In the genomic region with DNA sequence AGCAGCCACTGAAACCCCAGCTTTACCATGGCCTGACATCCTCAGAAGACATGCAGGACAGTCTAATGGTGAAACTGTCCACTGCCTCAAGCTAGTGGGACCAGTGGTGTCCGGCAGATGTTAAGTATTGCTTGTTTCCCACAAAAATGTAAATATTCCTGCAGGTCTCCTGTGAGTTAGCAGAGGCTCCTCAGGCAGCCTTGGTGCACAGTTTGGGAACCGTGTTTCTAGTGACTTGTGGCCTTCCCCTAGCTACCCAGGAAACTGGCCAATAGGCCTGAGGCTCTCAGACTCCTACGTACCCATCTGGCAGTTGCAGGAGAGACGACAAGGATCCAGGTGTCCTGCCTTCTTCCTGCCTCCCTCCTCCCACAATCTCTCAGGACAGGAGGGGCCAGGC, we compare ENCODE assay signal across 26 cellular contexts.
"Had no signal": no experiment of that assay in that cellular context is flagged by ENCODE, and none has a peak within 500 bp of the region (broad histone marks: within the 10 kb centered on the region; RNA-seq: fewer than 3 reads in every experiment).

No MANE protein-coding gene starts in this region.

- H3K4me1 Mint-ChIP-seq: activated CD4-positive, alpha-beta memory T cell treated with anti-CD3 and anti-CD28 coated beads, Interleukin-2, amount 10 ng/mL, durations not matched to agents 7 days and 5 days; activated CD4-positive, alpha-beta T cell treated with anti-CD3 and anti-CD28 coated beads, Interleukin-2, amount 10 ng/mL, durations not matched to agents 7 days and 5 days; activated naive CD4-positive, alpha-beta T cell treated with anti-CD3 and anti-CD28 coated beads, Interleukin-2, amount 50 U/mL, for 24 hours; activated naive CD8-positive, alpha-beta T cell treated with anti-CD3 and anti-CD28 coated beads, Interleukin-2, amount 50 U/mL, for 24 hours; memory B cell; stimulated activated naive B cell treated with anti-CD40 and anti-IgM and Interleukin-4, amounts not matched to agents 10 μg/mL and 1 μg/mL and 100 μg/mL, for 72 hours had no signal

- H3K9me3 Mint-ChIP-seq: activated CD4-positive, alpha-beta memory T cell treated with anti-CD3 and anti-CD28 coated beads, Interleukin-2, amount 10 ng/mL, durations not matched to agents 7 days and 5 days; activated CD4-positive, alpha-beta T cell treated with anti-CD3 and anti-CD28 coated beads, Interleukin-2, amount 10 ng/mL, durations not matched to agents 7 days and 5 days; activated naive CD4-positive, alpha-beta T cell treated with anti-CD3 and anti-CD28 coated beads, Interleukin-2, amount 50 U/mL, for 24 hours; activated naive CD8-positive, alpha-beta T cell treated with anti-CD3 and anti-CD28 coated beads, Interleukin-2, amount 50 U/mL, for 24 hours; activated T-cell treated with anti-CD3 and anti-CD28 coated beads, Interleukin-2, amount 50 U/mL, for 24 hours; memory B cell; naive thymus-derived CD8-positive, alpha-beta T cell; neural progenitor cell; stimulated activated naive B cell treated with anti-CD40 and anti-IgM and Interleukin-4, amounts not matched to agents 10 μg/mL and 1 μg/mL and 100 μg/mL, for 72 hours; T-helper 2 cell treated with Interferon-gamma antibody and Interleukin-4, amounts not matched to agents 5 μg/mL and 100 μg/mL, for 36 hours had no signal

- ATAC-seq: activated naive CD8-positive, alpha-beta T cell treated with anti-CD3 and anti-CD28 coated beads, Interleukin-2, amount 50 U/mL, for 24 hours; esophagus mucosa; foreskin keratinocyte; heart right ventricle; naive thymus-derived CD8-positive, alpha-beta T cell; psoas muscle; stimulated activated naive B cell treated with anti-CD40 and anti-IgM and Interleukin-4, amounts not matched to agents 10 μg/mL and 1 μg/mL and 100 μg/mL, for 72 hours had no signal

- H3K4me1 ChIP-seq: foreskin keratinocyte, parathyroid adenoma, upper lobe of left lung had no signal

- H3K27ac Mint-ChIP-seq: activated CD4-positive, alpha-beta memory T cell treated with anti-CD3 and anti-CD28 coated beads, Interleukin-2, amount 10 ng/mL, durations not matched to agents 7 days and 5 days; activated CD4-positive, alpha-beta T cell treated with anti-CD3 and anti-CD28 coated beads, Interleukin-2, amount 10 ng/mL, durations not matched to agents 7 days and 5 days; activated naive CD4-positive, alpha-beta T cell treated with anti-CD3 and anti-CD28 coated beads, Interleukin-2, amount 50 U/mL, for 24 hours; activated naive CD8-positive, alpha-beta T cell treated with anti-CD3 and anti-CD28 coated beads, Interleukin-2, amount 50 U/mL, for 24 hours; activated T-cell treated with anti-CD3 and anti-CD28 coated beads, Interleukin-2, amount 50 U/mL, for 24 hours; memory B cell; neural progenitor cell; stimulated activated naive B cell treated with anti-CD40 and anti-IgM and Interleukin-4, amounts not matched to agents 10 μg/mL and 1 μg/mL and 100 μg/mL, for 72 hours; T-helper 2 cell treated with Interferon-gamma antibody and Interleukin-4, amounts not matched to agents 5 μg/mL and 100 μg/mL, for 36 hours had no signal

- H3K36me3 ChIP-seq: heart right ventricle, neural progenitor cell, stomach, thyroid gland, upper lobe of left lung had no signal

- H3K9me3 ChIP-seq: heart right ventricle, psoas muscle, stomach, thyroid gland, upper lobe of left lung had no signal

- H3K4me3 ChIP-seq: heart right ventricle, neural progenitor cell, psoas muscle, stomach, thyroid gland, upper lobe of left lung had no signal

- H3K9ac ChIP-seq: neural progenitor cell, parathyroid adenoma had no signal

- H2AFZ ChIP-seq: neural progenitor cell, parathyroid adenoma had no signal

- DNase-seq: activated CD4-positive, alpha-beta memory T cell treated with anti-CD3 and anti-CD28 coated beads, Interleukin-2, amount 10 ng/mL, durations not matched to agents 7 days and 5 days; activated CD4-positive, alpha-beta T cell treated with anti-CD3 and anti-CD28 coated beads, Interleukin-2, amount 10 ng/mL, durations not matched to agents 7 days and 5 days; activated CD4-positive, CD25-positive, alpha-beta regulatory T cell treated with anti-CD3 and anti-CD28 coated beads, Interleukin-2, amount 50 U/mL, for 72 hours; activated CD8-positive, alpha-beta memory T cell treated with anti-CD3 and anti-CD28 coated beads, Interleukin-2, amount 50 U/mL, for 48 hours; activated gamma-delta T cell treated with Interleukin-2 at 50 U/mL for 16 hours; activated naive CD8-positive, alpha-beta T cell treated with anti-CD3 and anti-CD28 coated beads, Interleukin-2, amount 50 U/mL, for 24 hours; activated T-cell treated with anti-CD3 and anti-CD28 coated beads, Interleukin-2, amount 50 U/mL, for 24 hours; amygdala; central memory CD4-positive, alpha-beta T cell; foreskin keratinocyte; heart right ventricle; naive thymus-derived CD8-positive, alpha-beta T cell; occipital lobe; psoas muscle; stimulated activated CD4-positive, alpha-beta T cell treated with anti-CD3 and anti-CD28 coated beads, Interleukin-15, amount 100 ng/mL, for 24 hours; stimulated activated CD4-positive, alpha-beta T cell treated with anti-CD3 and anti-CD28 coated beads, Interleukin-2, amount 100 ng/mL, for 24 hours; stimulated activated naive B cell treated with anti-CD40 and anti-IgM and Interleukin-4, amounts not matched to agents 10 μg/mL and 1 μg/mL and 100 μg/mL, for 72 hours; stomach; thyroid gland; upper lobe of left lung had no signal

- H3K4me3 Mint-ChIP-seq: activated CD4-positive, alpha-beta memory T cell treated with anti-CD3 and anti-CD28 coated beads, Interleukin-2, amount 10 ng/mL, durations not matched to agents 7 days and 5 days; activated CD4-positive, alpha-beta T cell treated with anti-CD3 and anti-CD28 coated beads, Interleukin-2, amount 10 ng/mL, durations not matched to agents 7 days and 5 days; activated naive CD4-positive, alpha-beta T cell treated with anti-CD3 and anti-CD28 coated beads, Interleukin-2, amount 50 U/mL, for 24 hours; activated naive CD8-positive, alpha-beta T cell treated with anti-CD3 and anti-CD28 coated beads, Interleukin-2, amount 50 U/mL, for 24 hours; activated T-cell treated with anti-CD3 and anti-CD28 coated beads, Interleukin-2, amount 50 U/mL, for 24 hours; memory B cell; naive thymus-derived CD8-positive, alpha-beta T cell; neural progenitor cell; stimulated activated naive B cell treated with anti-CD40 and anti-IgM and Interleukin-4, amounts not matched to agents 10 μg/mL and 1 μg/mL and 100 μg/mL, for 72 hours; T-helper 2 cell treated with Interferon-gamma antibody and Interleukin-4, amounts not matched to agents 5 μg/mL and 100 μg/mL, for 36 hours had no signal

- H3K79me2 ChIP-seq: parathyroid adenoma had no signal

- H3K4me2 ChIP-seq: neural progenitor cell had no signal

- H3K36me3 Mint-ChIP-seq: activated naive CD4-positive, alpha-beta T cell treated with anti-CD3 and anti-CD28 coated beads, Interleukin-2, amount 50 U/mL, for 24 hours; memory B cell; naive thymus-derived CD8-positive, alpha-beta T cell; neural progenitor cell; stimulated activated naive B cell treated with anti-CD40 and anti-IgM and Interleukin-4, amounts not matched to agents 10 μg/mL and 1 μg/mL and 100 μg/mL, for 72 hours had no signal

- H3K27me3 Mint-ChIP-seq: activated CD4-positive, alpha-beta T cell treated with anti-CD3 and anti-CD28 coated beads, Interleukin-2, amount 10 ng/mL, durations not matched to agents 7 days and 5 days had no signal

- H3K27ac ChIP-seq: foreskin keratinocyte, heart right ventricle, neural progenitor cell, parathyroid adenoma, psoas muscle, stomach, thyroid gland, upper lobe of left lung had no signal

- H3K27me3 ChIP-seq: neural progenitor cell, thyroid gland, upper lobe of left lung had no signal
